Comparison of ENCODE assay signal across 27 cellular contexts in genomic region chr5:63686938-63687337, GRCh38.
DNase-seq lines count a peak whose midpoint lies in the region; ATAC-seq and TF ChIP-seq lines count a peak whose summit lies in the region.
"Had no signal": no experiment of that assay in that cellular context is flagged by ENCODE, and none has a peak within 500 bp of the region (broad histone marks: within the 10 kb centered on the region; RNA-seq: fewer than 3 reads in every experiment).

No MANE protein-coding gene starts in this region.

- DNase-seq in NCI-H345 (lab: John Stamatoyannopoulos, UW) (peak; percentile 51), NCI-H345 treated with DMSO at 0.1 percent for 48 hours (lab: John Stamatoyannopoulos, UW; ENCODE audit: unreplicated experiment) (no peak), NCI-H1694 treated with DMSO at 0.1 percent for 48 hours (lab: John Stamatoyannopoulos, UW) (peak; percentile 54), cerebellar cortex (ENCODE audit: low spot score) (peak; percentile 49), progenitor cell of endocrine pancreas (ENCODE audit: low spot score, unreplicated experiment) (no peak)
- no peak for DNase-seq in stimulated activated CD4-positive, alpha-beta T cell treated with anti-CD3 and anti-CD28 coated beads, Interleukin-12 subunit alpha, Interleukin-12 subunit beta, amount 100 ng/mL, for 4 hours
- no peak for DNase-seq in activated CD4-positive, alpha-beta T cell treated with anti-CD3 and anti-CD28 coated beads for 4 hours
- DNase-seq: activated CD4-positive, alpha-beta memory T cell treated with anti-CD3 and anti-CD28 coated beads for 36 hours; activated CD8-positive, alpha-beta memory T cell treated with anti-CD3 and anti-CD28 coated beads, Interleukin-2, amount 50 U/mL, for 48 hours; colonic mucosa; effector CD8-positive, alpha-beta T cell; heart left ventricle; HFFc6; kidney glomerular epithelial cell; lower lobe of right lung; NCI-H1105 treated with DMSO at 0.1 percent for 48 hours; NCI-H2081 treated with DMSO at 0.1 percent for 48 hours; NCI-H524; stimulated activated CD4-positive, alpha-beta T cell treated with anti-CD3 and anti-CD28 coated beads, Interleukin-4, amount 100 ng/mL, for 1 hour; T-helper 1 cell; upper lobe of right lung had no signal

- ATAC-seq in GM21423 (IDR thresholded peaks at IDR 0.05; ENCODE audit: unreplicated experiment) = no peak
- ATAC-seq: activated CD4-positive, CD25-positive, alpha-beta regulatory T cell treated with anti-CD3 and anti-CD28 coated beads, Interleukin-2, amount 50 U/mL, for 24 hours; activated T-helper 17 cell treated with anti-CD3 and anti-CD28 coated beads, Interleukin-2, amount 50 U/mL, for 72 hours; heart left ventricle; lower lobe of right lung; Panc1; stimulated activated effector memory CD8-positive, alpha-beta T cell treated with anti-CD3 and anti-CD28 coated beads, Interleukin-12 subunit alpha, Interleukin-12 subunit beta, amount 100 ng/mL, for 72 hours; upper lobe of right lung had no signal

- H3K9me3 Mint-ChIP-seq in progenitor cell of endocrine pancreas (ENCODE audit: low read depth) = peaks cover 8% of the 10 kb centered on the region
- H3K9me3 Mint-ChIP-seq: activated naive CD4-positive, alpha-beta T cell treated with anti-CD3 and anti-CD28 coated beads, Interleukin-2, amount 50 U/mL, for 24 hours; activated T-helper 17 cell treated with anti-CD3 and anti-CD28 coated beads, Interleukin-2, amount 50 U/mL, for 72 hours had no signal

- peak overlapping the region; percentile 99 for H3K27ac Mint-ChIP-seq in progenitor cell of endocrine pancreas
- H3K27ac Mint-ChIP-seq: activated CD4-positive, alpha-beta memory T cell treated with anti-CD3 and anti-CD28 coated beads for 36 hours; activated naive CD4-positive, alpha-beta T cell treated with anti-CD3 and anti-CD28 coated beads, Interleukin-2, amount 50 U/mL, for 24 hours; activated T-helper 17 cell treated with anti-CD3 and anti-CD28 coated beads, Interleukin-2, amount 50 U/mL, for 72 hours; HFFc6; stimulated activated effector memory CD8-positive, alpha-beta T cell treated with anti-CD3 and anti-CD28 coated beads, Interleukin-12 subunit alpha, Interleukin-12 subunit beta, amount 100 ng/mL, for 72 hours had no signal

- peaks cover 18% of the 10 kb centered on the region for H3K36me3 Mint-ChIP-seq in progenitor cell of endocrine pancreas (ENCODE audit: insufficient read depth)
- H3K36me3 Mint-ChIP-seq: activated CD4-positive, alpha-beta memory T cell treated with anti-CD3 and anti-CD28 coated beads for 36 hours; activated naive CD4-positive, alpha-beta T cell treated with anti-CD3 and anti-CD28 coated beads, Interleukin-2, amount 50 U/mL, for 24 hours; stimulated activated effector memory CD8-positive, alpha-beta T cell treated with anti-CD3 and anti-CD28 coated beads, Interleukin-12 subunit alpha, Interleukin-12 subunit beta, amount 100 ng/mL, for 72 hours had no signal

- no peak for TF ChIP-seq CTCF in progenitor cell of endocrine pancreas (IDR thresholded peaks at IDR 0.05; ENCODE audit: unreplicated experiment)

- H3K4me1 Mint-ChIP-seq in progenitor cell of endocrine pancreas (ENCODE audit: low read depth) = peaks cover 64% of the 10 kb centered on the region
- H3K4me1 Mint-ChIP-seq: activated naive CD4-positive, alpha-beta T cell treated with anti-CD3 and anti-CD28 coated beads, Interleukin-2, amount 50 U/mL, for 24 hours; activated T-helper 17 cell treated with anti-CD3 and anti-CD28 coated beads, Interleukin-2, amount 50 U/mL, for 72 hours; stimulated activated effector memory CD8-positive, alpha-beta T cell treated with anti-CD3 and anti-CD28 coated beads, Interleukin-12 subunit alpha, Interleukin-12 subunit beta, amount 100 ng/mL, for 72 hours had no signal

- H3K4me3 Mint-ChIP-seq in progenitor cell of endocrine pancreas (ENCODE audit: low read depth) = peak overlapping the region; percentile 70
- H3K4me3 Mint-ChIP-seq: activated CD4-positive, alpha-beta memory T cell treated with anti-CD3 and anti-CD28 coated beads for 36 hours; activated naive CD4-positive, alpha-beta T cell treated with anti-CD3 and anti-CD28 coated beads, Interleukin-2, amount 50 U/mL, for 24 hours; activated T-helper 17 cell treated with anti-CD3 and anti-CD28 coated beads, Interleukin-2, amount 50 U/mL, for 72 hours; HFFc6; stimulated activated effector memory CD8-positive, alpha-beta T cell treated with anti-CD3 and anti-CD28 coated beads, Interleukin-12 subunit alpha, Interleukin-12 subunit beta, amount 100 ng/mL, for 72 hours had no signal

- H3K27me3 Mint-ChIP-seq in progenitor cell of endocrine pancreas = no peaks in the 10 kb centered on the region
- H3K27me3 Mint-ChIP-seq: activated CD4-positive, alpha-beta memory T cell treated with anti-CD3 and anti-CD28 coated beads for 36 hours; activated naive CD4-positive, alpha-beta T cell treated with anti-CD3 and anti-CD28 coated beads, Interleukin-2, amount 50 U/mL, for 24 hours; activated T-helper 17 cell treated with anti-CD3 and anti-CD28 coated beads, Interleukin-2, amount 50 U/mL, for 72 hours had no signal

Comparison
In these comparisons a context has a peak if more than half of its experiments do, and no peak if none do; other contexts are left out.
1. DNase-seq: peak in NCI-H345 (single experiment), NCI-H1694 treated with DMSO at 0.1 percent for 48 hours (single experiment) and cerebellar cortex (single experiment); none in NCI-H345 treated with DMSO at 0.1 percent for 48 hours (single experiment), progenitor cell of endocrine pancreas (single experiment), stimulated activated CD4-positive, alpha-beta T cell treated with anti-CD3 and anti-CD28 coated beads, Interleukin-12 subunit alpha, Interleukin-12 subunit beta, amount 100 ng/mL, for 4 hours (single experiment) and activated CD4-positive, alpha-beta T cell treated with anti-CD3 and anti-CD28 coated beads for 4 hours (0 of 2).